1 cellular context compared by ENCODE assay signal in genomic region chr7:5383314-5384098, GRCh38.
TF ChIP-seq lines count a peak whose summit lies in the region.

No MANE protein-coding gene starts in this region.

TF ChIP-seq in H1, 55 proteins besides CTCF, POLR2A, EP300 and RAD21:
- no peak for TF ChIP-seq CBX8 (IDR thresholded peaks at IDR 0.05; ENCODE audit: borderline replicate concordance, low read depth, low read length)
- no peak for TF ChIP-seq SAP30 (IDR thresholded peaks at IDR 0.05; ENCODE audit: insufficient read depth, insufficient replicate concordance, low read length)
- no peak for TF ChIP-seq RNF2 (IDR thresholded peaks at IDR 0.05; ENCODE audit: borderline replicate concordance, low read depth, low read length, missing control alignments, poor library complexity, severe bottlenecking)
- no peak for TF ChIP-seq CREB1 (IDR thresholded peaks at IDR 0.05)
- no peak for TF ChIP-seq RXRA (IDR thresholded peaks at IDR 0.05; ENCODE audit: insufficient read depth, low read depth, low read length)
- TF ChIP-seq CBX5 (IDR thresholded peaks at IDR 0.05; ENCODE audit: low read depth, low read length): no peak
TF ChIP-seq in H1: peak in this region for 0.
